In genomic region chr20:11569163-11569562, GRCh38 we compare ENCODE assay signal across 27 cellular contexts.
A peak's percentile ranks its signal among the peaks of the same experiment; 100 is the strongest.
DNase-seq lines count a peak whose midpoint lies in the region; ATAC-seq, FAIRE-seq and TF ChIP-seq lines count a peak whose summit lies in the region.
"Had no signal": no experiment of that assay in that cellular context is flagged by ENCODE, and none has a peak within 500 bp of the region (broad histone marks: within the 10 kb centered on the region; RNA-seq: fewer than 3 reads in every experiment).

No MANE protein-coding gene starts in this region.

- intact Hi-C loops in HepG2 (cut with micrococcal nuclease; ENCODE audit: unreplicated experiment), result no loop called here
- intact Hi-C loops in right lobe of liver (cut with DNase I), result no loop called here
- intact Hi-C loops in psoas muscle (cut with DNase I), result no loop called here

- TF ChIP-seq EP300 in HepG2 (IDR thresholded peaks at IDR 0.05; ENCODE audit: low read depth in 2 of 2, low read length in 2 of 2) (no peak), HepG2 (CRISPR knock-in tag; IDR thresholded peaks at IDR 0.05; ENCODE audit: borderline replicate concordance) (no peak)

- no peak for TF ChIP-seq RAD21 in HepG2 (CRISPR knock-in tag; IDR thresholded peaks at IDR 0.05)

- no peak for DNase-seq in HepG2 (ENCODE audit: low spot score)
- DNase-seq in right lobe of liver, result no peak
- peak; percentile 24 for DNase-seq in NCI-H748 treated with DMSO at 0.1 percent for 48 hours (lab: John Stamatoyannopoulos, UW)
- peak; percentile 71 for DNase-seq in iPS DF 19.7 (ENCODE audit: low read depth, low spot score)
- no peak for DNase-seq in chondrocyte (ENCODE audit: low spot score)
- DNase-seq in psoas muscle, result no peak
- DNase-seq in occipital lobe (lab: John Stamatoyannopoulos, UW), result no peak
- DNase-seq in stimulated activated CD4-positive, alpha-beta T cell treated with anti-CD3 and anti-CD28 coated beads, Interleukin-4, amount 100 ng/mL, for 4 hours, result no peak
- DNase-seq: activated CD8-positive, alpha-beta T cell treated with anti-CD3 and anti-CD28 coated beads for 36 hours; activated gamma-delta T cell; activated T-cell treated with anti-CD3 and anti-CD28 coated beads for 4 hours; brain microvascular endothelial cell; Calu3; left cardiac atrium; MM.1S; NCI-H1417 treated with DMSO at 0.1 percent for 48 hours; nephron progenitor cell; posterior cingulate gyrus; T1000; uterus had no signal

- H3K9ac ChIP-seq in HepG2 (ENCODE audit: insufficient read depth, low read depth, low read length), result no peak overlapping the region

- H3K9me3 ChIP-seq in HepG2 (ENCODE audit: low read length), result no peaks in the 10 kb centered on the region
- H3K9me3 ChIP-seq in right lobe of liver, result no peaks in the 10 kb centered on the region
- no peaks in the 10 kb centered on the region for H3K9me3 ChIP-seq in psoas muscle
- H3K9me3 ChIP-seq: gastroesophageal sphincter, uterus had no signal

- H3K4me3 ChIP-seq in HepG2 (replicated peaks in 1 of 3; ENCODE audit: insufficient read depth in 1 of 3, low read depth in 2 of 3, low read length in 3 of 3) (no peak overlapping the region), right lobe of liver (no peak overlapping the region), psoas muscle (no peak overlapping the region)
- H3K4me3 ChIP-seq: gastroesophageal sphincter, K562, uterus had no signal

- H3K27ac Mint-ChIP-seq in chondrocyte (ENCODE audit: unreplicated experiment), result no peak overlapping the region
- H3K27ac Mint-ChIP-seq: activated CD8-positive, alpha-beta T cell treated with anti-CD3 and anti-CD28 coated beads for 36 hours; mesothelial cell of epicardium; nephron progenitor cell; stimulated activated memory B cell treated with anti-CD40 and anti-IgM and Interleukin-4, amounts not matched to agents 10 μg/mL and 1 μg/mL and 100 μg/mL, for 72 hours had no signal

- BruUV-seq in HepG2 (replicated peaks; lab: Mats Ljungman, UMichigan), result no TSS peak

- TF ChIP-seq POLR2A in HepG2 (IDR thresholded peaks at IDR 0.05; ENCODE audit: insufficient read depth in 1 of 2, low read depth in 2 of 2, low read length in 2 of 2), result no peak
- no peak for TF ChIP-seq POLR2A in right lobe of liver (IDR thresholded peaks at IDR 0.05)

- peaks cover 4% of the 10 kb centered on the region for H3K9me3 Mint-ChIP-seq in chondrocyte (ENCODE audit: low read depth)
- H3K9me3 Mint-ChIP-seq: nephron progenitor cell had no signal

- no peak overlapping the region for H3K27ac ChIP-seq in HepG2 (ENCODE audit: extremely low read length, insufficient read depth, low read length)
- no peak overlapping the region for H3K27ac ChIP-seq in right lobe of liver
- H3K27ac ChIP-seq in psoas muscle, result no peak overlapping the region
- H3K27ac ChIP-seq: brain microvascular endothelial cell, C4-2B, gastroesophageal sphincter, RWPE1, uterus had no signal

- no peak overlapping the region for H2AFZ ChIP-seq in HepG2 (ENCODE audit: low read length)

- H3K4me1 ChIP-seq in HepG2 (ENCODE audit: insufficient read depth, low read length), result no peaks in the 10 kb centered on the region
- H3K4me1 ChIP-seq in right lobe of liver, result no peaks in the 10 kb centered on the region
- no peaks in the 10 kb centered on the region for H3K4me1 ChIP-seq in psoas muscle
- H3K4me1 ChIP-seq: gastroesophageal sphincter, uterus had no signal

- 11% methylated on average over 5 of the region's 5 CpGs for WGBS in HepG2 (ENCODE audit: low lambda C conversion rate)
- 42% methylated on average over 5 of the region's 5 CpGs for whole genome bisulfite sequencing in right lobe of liver (ENCODE audit: insufficient coverage, low coverage, low lambda C conversion rate, missing lambda C conversion rate)
- 33 to 59% (median 38%) methylated on average over 5 of the region's 5 CpGs for WGBS in psoas muscle, 3 donors

- H3K27me3 Mint-ChIP-seq in chondrocyte (ENCODE audit: low read depth), result peaks cover 7% of the 10 kb centered on the region
- H3K27me3 Mint-ChIP-seq: activated CD8-positive, alpha-beta T cell treated with anti-CD3 and anti-CD28 coated beads for 36 hours; stimulated activated memory B cell treated with anti-CD40 and anti-IgM and Interleukin-4, amounts not matched to agents 10 μg/mL and 1 μg/mL and 100 μg/mL, for 72 hours had no signal

- H4K20me1 ChIP-seq in HepG2 (ENCODE audit: insufficient read depth, low read length), result no peaks in the 10 kb centered on the region

- no peaks in the 10 kb centered on the region for H3K79me2 ChIP-seq in HepG2 (ENCODE audit: insufficient read depth, low read length)

- in situ Hi-C loops in HepG2 (cut with HindIII; ENCODE audit: extremely low pct_ligation_motif_present, low pct_unique_long_range_greater_than_20kb), result no loop called here

- H3K4me2 ChIP-seq in HepG2 (ENCODE audit: low read depth, low read length), result no peak overlapping the region

- no peaks in the 10 kb centered on the region for H3K27me3 ChIP-seq in HepG2 (ENCODE audit: control insufficient read depth in 1 of 2, insufficient read depth in 2 of 2, low read length in 2 of 2)
- no peaks in the 10 kb centered on the region for H3K27me3 ChIP-seq in right lobe of liver
- no peaks in the 10 kb centered on the region for H3K27me3 ChIP-seq in psoas muscle (ENCODE audit: insufficient read depth in 3 of 3, low read length in 2 of 3)
- H3K27me3 ChIP-seq: brain microvascular endothelial cell, gastroesophageal sphincter, uterus had no signal

- no peak overlapping the region for H3K4me3 Mint-ChIP-seq in chondrocyte (ENCODE audit: unreplicated experiment)
- H3K4me3 Mint-ChIP-seq: activated CD8-positive, alpha-beta T cell treated with anti-CD3 and anti-CD28 coated beads for 36 hours; mesothelial cell of epicardium; nephron progenitor cell; stimulated activated memory B cell treated with anti-CD40 and anti-IgM and Interleukin-4, amounts not matched to agents 10 μg/mL and 1 μg/mL and 100 μg/mL, for 72 hours had no signal

- ATAC-seq in HepG2 (no peak), right lobe of liver (no peak), psoas muscle (no peak)
- ATAC-seq: activated CD8-positive, alpha-beta T cell treated with anti-CD3 and anti-CD28 coated beads for 36 hours; gastroesophageal sphincter; K562; stimulated activated memory B cell treated with anti-CD40 and anti-IgM and Interleukin-4, amounts not matched to agents 10 μg/mL and 1 μg/mL and 100 μg/mL, for 72 hours had no signal

- CTCF ChIA-PET in HepG2 (lab: Yijun Ruan, JAX; ENCODE audit: low intra/inter-chr PET ratio, low total read pairs), result no interaction called here

- no peaks in the 10 kb centered on the region for H3K36me3 ChIP-seq in HepG2 (replicated peaks in 1 of 2; ENCODE audit: control insufficient read depth in 1 of 2, insufficient read depth in 2 of 2, low read length in 2 of 2)
- H3K36me3 ChIP-seq in right lobe of liver, result no peaks in the 10 kb centered on the region
- no peaks in the 10 kb centered on the region for H3K36me3 ChIP-seq in psoas muscle (ENCODE audit: insufficient read depth in 1 of 2, low read depth in 1 of 2)
- H3K36me3 ChIP-seq: brain microvascular endothelial cell, gastroesophageal sphincter, uterus had no signal

- TF ChIP-seq CTCF in HepG2 (CRISPR knock-in tag; IDR thresholded peaks at IDR 0.05), result 0 out of 2 replicates have a peak, but pooled peaks have one; percentile 6
- TF ChIP-seq CTCF in right lobe of liver (IDR thresholded peaks at IDR 0.05), result no peak
- no peak for TF ChIP-seq CTCF in chondrocyte (IDR thresholded peaks at IDR 0.05)
- TF ChIP-seq CTCF in psoas muscle (IDR thresholded peaks at IDR 0.05), result no peak

- no peaks in the 10 kb centered on the region for H3K36me3 Mint-ChIP-seq in chondrocyte (ENCODE audit: low read depth)
- H3K36me3 Mint-ChIP-seq: mesothelial cell of epicardium; stimulated activated memory B cell treated with anti-CD40 and anti-IgM and Interleukin-4, amounts not matched to agents 10 μg/mL and 1 μg/mL and 100 μg/mL, for 72 hours had no signal

- no peaks in the 10 kb centered on the region for H3K4me1 Mint-ChIP-seq in chondrocyte (ENCODE audit: low read depth)
- H3K4me1 Mint-ChIP-seq: mesothelial cell of epicardium; stimulated activated memory B cell treated with anti-CD40 and anti-IgM and Interleukin-4, amounts not matched to agents 10 μg/mL and 1 μg/mL and 100 μg/mL, for 72 hours had no signal

- no peak for FAIRE-seq in HepG2 (lab: Jason Lieb, UNC)
- FAIRE-seq: H54, K562 had no signal

- POLR2A ChIA-PET in HepG2 (lab: Yijun Ruan, JAX), result no interaction called here

TF ChIP-seq in HepG2, 621 proteins besides CTCF, POLR2A, EP300 and RAD21 (continues in another document):
- TF ChIP-seq ZNF768 (CRISPR knock-in tag; IDR thresholded peaks at IDR 0.05), result no peak
- no peak for TF ChIP-seq JUN (CRISPR knock-in tag; IDR thresholded peaks at IDR 0.05)
- no peak for TF ChIP-seq HNF4G (IDR thresholded peaks at IDR 0.05; ENCODE audit: borderline replicate concordance, low read depth, low read length)
- TF ChIP-seq HNF4G (CRISPR knock-in tag; IDR thresholded peaks at IDR 0.05; ENCODE audit: borderline replicate concordance, low read depth), result no peak
- TF ChIP-seq MYPOP (CRISPR knock-in tag; IDR thresholded peaks at IDR 0.05), result no peak
- TF ChIP-seq HMGXB4 (CRISPR knock-in tag; IDR thresholded peaks at IDR 0.05; ENCODE audit: borderline replicate concordance in 1 of 2, low read depth in 1 of 2), result no peak
- TF ChIP-seq ZNF225 (CRISPR knock-in tag; IDR thresholded peaks at IDR 0.05), result no peak
- no peak for TF ChIP-seq ZNF780A (CRISPR knock-in tag; IDR thresholded peaks at IDR 0.05)
- no peak for TF ChIP-seq ZKSCAN5 (CRISPR knock-in tag; IDR thresholded peaks at IDR 0.05)

Comparison
In these comparisons a context has a peak if more than half of its experiments do, and no peak if none do; other contexts are left out.
1. DNase-seq: peak in NCI-H748 treated with DMSO at 0.1 percent for 48 hours (single experiment) and iPS DF 19.7 (single experiment); none in HepG2 (single experiment), right lobe of liver (0 of 3), chondrocyte (single experiment), psoas muscle (0 of 2), occipital lobe (single experiment) and stimulated activated CD4-positive, alpha-beta T cell treated with anti-CD3 and anti-CD28 coated beads, Interleukin-4, amount 100 ng/mL, for 4 hours (0 of 2).